Comparison of ENCODE assay signal across 13 cellular contexts in genomic region chr10:92284112-92284704, GRCh38. TPM values are rescaled to one million over a fixed set of nuclear protein-coding genes. Genes with fewer than 3 reads are reported as not detected.
DNase-seq lines count a peak whose midpoint lies in the region; ATAC-seq and TF ChIP-seq lines count a peak whose summit lies in the region.
"Had no signal": no experiment of that assay in that cellular context is flagged by ENCODE, and none has a peak within 500 bp of the region (broad histone marks: within the 10 kb centered on the region; RNA-seq: fewer than 3 reads in every experiment).

No MANE protein-coding gene starts in this region.

- H3K4me1 ChIP-seq in lower lobe of right lung (peaks cover 20% of the 10 kb centered on the region), tibial nerve (peaks cover 0 to 13% (median 2%) of the 10 kb centered on the region in 4 donors)

- intact Hi-C loops in activated CD4-positive, alpha-beta memory T cell treated with anti-CD3 and anti-CD28 coated beads for 36 hours (cut with micrococcal nuclease), result no loop called here
- intact Hi-C loops in lower lobe of right lung (cut with DNase I), result no loop called here

- H3K36me3 ChIP-seq in lower lobe of right lung (no peaks in the 10 kb centered on the region), tibial nerve (no peaks in the 10 kb centered on the region)
- H3K36me3 ChIP-seq: gastrocnemius medialis had no signal

- peak overlapping the region; percentile 15 for H3K4me3 Mint-ChIP-seq in activated CD4-positive, alpha-beta memory T cell treated with anti-CD3 and anti-CD28 coated beads, Interleukin-2, amount 10 ng/mL, durations not matched to agents 7 days and 5 days
- H3K4me3 Mint-ChIP-seq in activated CD4-positive, alpha-beta memory T cell treated with anti-CD3 and anti-CD28 coated beads for 36 hours, result no peak overlapping the region

- TF ChIP-seq CTCF in cardiac fibroblast (IDR thresholded peaks at IDR 0.05; ENCODE audit: low read depth, low read length) (no peak), lower lobe of right lung (IDR thresholded peaks at IDR 0.05) (no peak), tibial nerve (IDR thresholded peaks at IDR 0.05) (no peak)

- H3K27me3 Mint-ChIP-seq in activated CD4-positive, alpha-beta memory T cell treated with anti-CD3 and anti-CD28 coated beads, Interleukin-2, amount 10 ng/mL, durations not matched to agents 7 days and 5 days, result no peaks in the 10 kb centered on the region
- no peaks in the 10 kb centered on the region for H3K27me3 Mint-ChIP-seq in activated CD4-positive, alpha-beta memory T cell treated with anti-CD3 and anti-CD28 coated beads for 36 hours

- H3K36me3 Mint-ChIP-seq in activated CD4-positive, alpha-beta memory T cell treated with anti-CD3 and anti-CD28 coated beads, Interleukin-2, amount 10 ng/mL, durations not matched to agents 7 days and 5 days (ENCODE audit: low read depth), result peaks cover 4% of the 10 kb centered on the region
- no peaks in the 10 kb centered on the region for H3K36me3 Mint-ChIP-seq in activated CD4-positive, alpha-beta memory T cell treated with anti-CD3 and anti-CD28 coated beads for 36 hours

- no peaks in the 10 kb centered on the region for H3K9me3 Mint-ChIP-seq in activated CD4-positive, alpha-beta memory T cell treated with anti-CD3 and anti-CD28 coated beads, Interleukin-2, amount 10 ng/mL, durations not matched to agents 7 days and 5 days
- H3K9me3 Mint-ChIP-seq in activated CD4-positive, alpha-beta memory T cell treated with anti-CD3 and anti-CD28 coated beads for 36 hours, result no peaks in the 10 kb centered on the region

- TF ChIP-seq EP300 in tibial nerve (IDR thresholded peaks at IDR 0.05), result peak in 1 of 2 donors; percentile 55

- POLR2A ChIA-PET in activated CD4-positive, alpha-beta memory T cell treated with anti-CD3 and anti-CD28 coated beads, Interleukin-2, amount 10 ng/mL, durations not matched to agents 7 days and 5 days (lab: Charles Lee), result no interaction called here
- POLR2A ChIA-PET in activated CD4-positive, alpha-beta memory T cell treated with anti-CD3 and anti-CD28 coated beads for 36 hours (lab: Charles Lee), result no interaction called here

- H3K9me3 ChIP-seq in lower lobe of right lung (no peaks in the 10 kb centered on the region), tibial nerve (no peaks in the 10 kb centered on the region)
- H3K9me3 ChIP-seq: gastrocnemius medialis had no signal

- H3K4me1 Mint-ChIP-seq in activated CD4-positive, alpha-beta memory T cell treated with anti-CD3 and anti-CD28 coated beads, Interleukin-2, amount 10 ng/mL, durations not matched to agents 7 days and 5 days, result peaks cover 21% of the 10 kb centered on the region
- peaks cover 7% of the 10 kb centered on the region for H3K4me1 Mint-ChIP-seq in activated CD4-positive, alpha-beta memory T cell treated with anti-CD3 and anti-CD28 coated beads for 36 hours (ENCODE audit: low read depth)

- CTCF ChIA-PET in activated CD4-positive, alpha-beta memory T cell treated with anti-CD3 and anti-CD28 coated beads, Interleukin-2, amount 10 ng/mL, durations not matched to agents 7 days and 5 days (lab: Charles Lee), result interaction anchor here (0.7 to 1.2 kb wide), 2 partner anchors 8 to 103 kb away, joined by 3 to 4 read pairs; no protein-coding TSS in a partner anchor
- CTCF ChIA-PET in activated CD4-positive, alpha-beta memory T cell treated with anti-CD3 and anti-CD28 coated beads for 36 hours (lab: Charles Lee), result interaction anchor here (1.0 kb wide), 1 partner anchor 9 kb away, joined by 3 read pairs; no protein-coding TSS in a partner anchor

- H3K27me3 ChIP-seq in lower lobe of right lung (ENCODE audit: low read depth) (no peaks in the 10 kb centered on the region), tibial nerve (no peaks in the 10 kb centered on the region)
- H3K27me3 ChIP-seq: gastrocnemius medialis had no signal

- DNase-seq in activated CD4-positive, alpha-beta memory T cell treated with anti-CD3 and anti-CD28 coated beads, Interleukin-2, amount 10 ng/mL, durations not matched to agents 7 days and 5 days, result no peak
- DNase-seq in activated CD4-positive, alpha-beta memory T cell treated with anti-CD3 and anti-CD28 coated beads for 36 hours, result no peak
- DNase-seq in cardiac fibroblast (ENCODE audit: low read depth in 2 of 2) (peak; percentile 40 to 58), lower lobe of right lung (no peak), tibial nerve (ENCODE audit: low spot score in 2 of 2) (no peak), mucosa of gallbladder (ENCODE audit: low spot score) (no peak), HUDEP-2 (lab: John Stamatoyannopoulos, UW; ENCODE audit: unreplicated experiment in 76 of 76) (no peak)
- DNase-seq: gastrocnemius medialis; HCEC 1CT; NCI-H1048; NCI-H82; stimulated activated CD4-positive, alpha-beta T cell treated with anti-CD3 and anti-CD28 coated beads, Interleukin-15, amount 100 ng/mL, for 24 hours had no signal

- H3K27ac ChIP-seq in lower lobe of right lung (peak overlapping the region; percentile 72), tibial nerve (peak overlapping the region in 3 of 4 donors; percentile 70 to 86 (median 80))

- H3K4me3 ChIP-seq in cardiac fibroblast (replicated peaks in 1 of 2; ENCODE audit: low read depth in 2 of 2, low read length in 2 of 2) (no peak overlapping the region), lower lobe of right lung (peak overlapping the region; percentile 24), tibial nerve (peak overlapping the region in 1 of 4 donors; percentile 27)
- H3K4me3 ChIP-seq: gastrocnemius medialis had no signal

- WGBS in tibial nerve, 2 donors, result 65 to 66% methylated on average over 10 of the region's 10 CpGs

- TF ChIP-seq POLR2A in tibial nerve (IDR thresholded peaks at IDR 0.05), result peak in 1 of 2 donors; percentile 10

- peak overlapping the region; percentile 50 for H3K27ac Mint-ChIP-seq in activated CD4-positive, alpha-beta memory T cell treated with anti-CD3 and anti-CD28 coated beads, Interleukin-2, amount 10 ng/mL, durations not matched to agents 7 days and 5 days
- H3K27ac Mint-ChIP-seq in activated CD4-positive, alpha-beta memory T cell treated with anti-CD3 and anti-CD28 coated beads for 36 hours, result no peak overlapping the region

- ATAC-seq in lower lobe of right lung (peak; percentile 49 to 65), HG03196 (IDR thresholded peaks at IDR 0.05; ENCODE audit: unreplicated experiment) (no peak)

RNA-seq across cellular contexts. Expression of gene CPEB3, which starts 6.7 kb away (rescaled TPM):
- 1 to 10 TPM; 2.8 to 3.0 TPM for total RNA-seq in activated CD4-positive, alpha-beta memory T cell treated with anti-CD3 and anti-CD28 coated beads, Interleukin-2, amount 10 ng/mL, durations not matched to agents 7 days and 5 days
- 1 to 10 TPM; 1.4 to 1.6 TPM for total RNA-seq in activated CD4-positive, alpha-beta memory T cell treated with anti-CD3 and anti-CD28 coated beads for 36 hours
- total RNA-seq in lower lobe of right lung (6.9 TPM), tibial nerve (10 to 100 TPM in 1 of 4 donors, 1 to 10 TPM in 3; 6.7 to 11.4 (median 8.8) TPM), mucosa of gallbladder (9.7 TPM)

RNA-seq across cellular contexts. Expression of gene MARCHF5, which starts 6.8 kb away (rescaled TPM):
- 10 to 100 TPM; 28.5 to 29.3 TPM for total RNA-seq in activated CD4-positive, alpha-beta memory T cell treated with anti-CD3 and anti-CD28 coated beads, Interleukin-2, amount 10 ng/mL, durations not matched to agents 7 days and 5 days
- total RNA-seq in activated CD4-positive, alpha-beta memory T cell treated with anti-CD3 and anti-CD28 coated beads for 36 hours, result 10 to 100 TPM; 27.4 to 29.1 TPM
- 28.3 TPM for total RNA-seq in lower lobe of right lung
- 10 to 100 TPM; 11.3 to 15.1 (median 12.1) TPM for total RNA-seq in tibial nerve
- total RNA-seq in mucosa of gallbladder, result 51.2 TPM

Comparison
In these comparisons a context has a peak if more than half of its experiments do, and no peak if none do; other contexts are left out.
1. DNase-seq: peak in cardiac fibroblast (2 of 2); none in activated CD4-positive, alpha-beta memory T cell treated with anti-CD3 and anti-CD28 coated beads, Interleukin-2, amount 10 ng/mL, durations not matched to agents 7 days and 5 days (single experiment), activated CD4-positive, alpha-beta memory T cell treated with anti-CD3 and anti-CD28 coated beads for 36 hours (single experiment), lower lobe of right lung (single experiment), tibial nerve (0 of 2), mucosa of gallbladder (single experiment) and HUDEP-2 (0 of 76).